ENCODE assay signal across 23 cellular contexts in the genomic region with DNA sequence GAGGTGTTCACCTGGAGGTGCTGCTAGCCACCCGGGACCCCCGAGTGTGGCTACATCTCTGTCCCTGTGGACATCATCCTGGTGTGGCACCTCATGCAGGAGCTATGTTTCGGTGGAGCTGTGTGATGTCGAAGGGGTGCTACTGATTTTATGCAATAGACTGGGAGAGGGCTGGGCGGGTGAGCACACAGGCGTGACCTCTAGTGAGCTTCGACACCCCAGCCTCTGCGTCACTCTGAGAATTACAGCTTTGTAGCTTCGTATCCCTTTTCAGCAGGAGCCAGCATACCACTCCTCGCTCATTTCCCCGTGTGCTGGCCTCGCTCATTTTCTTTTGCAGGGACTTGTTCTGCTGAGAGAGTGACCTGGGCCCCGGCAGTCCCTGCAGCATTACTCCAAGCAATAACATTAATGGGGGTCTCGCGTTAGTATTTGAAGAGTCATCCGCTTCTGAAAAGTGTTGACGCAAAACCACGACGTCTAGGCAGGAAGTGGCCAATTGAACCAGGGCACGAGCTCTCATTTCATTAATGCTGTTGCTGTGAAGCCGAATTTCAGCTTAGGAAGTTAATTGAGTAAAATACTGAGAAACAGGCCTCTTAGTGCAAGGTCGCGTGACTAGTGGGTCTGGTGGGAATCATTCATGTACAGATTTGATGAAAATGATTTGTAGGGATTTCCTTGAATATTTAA.
A peak's percentile ranks its signal among the peaks of the same experiment; 100 is the strongest.
DNase-seq lines count a peak whose midpoint lies in the region; ATAC-seq and TF ChIP-seq lines count a peak whose summit lies in the region.
"Had no signal": no experiment of that assay in that cellular context is flagged by ENCODE, and none has a peak within 500 bp of the region (broad histone marks: within the 10 kb centered on the region; RNA-seq: fewer than 3 reads in every experiment).

No MANE protein-coding gene starts in this region.

- H3K36me3 ChIP-seq in endodermal cell (ENCODE audit: control insufficient read depth, insufficient read depth, low read length): no peaks in the 10 kb centered on the region

- no peak for TF ChIP-seq CTCF in endodermal cell (conservative IDR thresholded peaks at IDR 0.05)
- TF ChIP-seq CTCF in nephron progenitor cell (IDR thresholded peaks at IDR 0.05): no peak

- no peak for ATAC-seq in GM21423 (IDR thresholded peaks at IDR 0.05; ENCODE audit: unreplicated experiment)

- no peaks in the 10 kb centered on the region for H3K4me1 Mint-ChIP-seq in endodermal cell
- H3K4me1 Mint-ChIP-seq in nephron progenitor cell: peaks cover 23% of the 10 kb centered on the region
- H3K4me1 Mint-ChIP-seq: CD14-positive monocyte had no signal

- 92 to 95% methylated on average over 23 of the region's 23 CpGs for WGBS in endodermal cell (ENCODE audit: insufficient coverage in 1 of 2, insufficient read length in 1 of 2), 2 experiments

- H3K27ac Mint-ChIP-seq in endodermal cell: no peak overlapping the region
- H3K27ac Mint-ChIP-seq in nephron progenitor cell: no peak overlapping the region
- H3K27ac Mint-ChIP-seq: HFFc6 had no signal

- no peak overlapping the region for H3K9ac ChIP-seq in endodermal cell (ENCODE audit: extremely low read depth, low read length, poor library complexity, severe bottlenecking)
- H3K9ac ChIP-seq: SK-N-SH had no signal

- H3K9me3 ChIP-seq in endodermal cell (ENCODE audit: control insufficient read depth, low read length): no peaks in the 10 kb centered on the region
- H3K9me3 ChIP-seq: SK-N-SH had no signal

- peaks cover 2% of the 10 kb centered on the region for H3K27me3 Mint-ChIP-seq in endodermal cell (ENCODE audit: insufficient read depth)
- peaks cover 4% of the 10 kb centered on the region for H3K27me3 Mint-ChIP-seq in nephron progenitor cell (ENCODE audit: low read depth, poor library complexity)

- H3K4me3 Mint-ChIP-seq in endodermal cell (no peak overlapping the region), nephron progenitor cell (no peak overlapping the region)
- H3K4me3 Mint-ChIP-seq: HFFc6 had no signal

- H3K4me3 ChIP-seq in endodermal cell (ENCODE audit: low read length): no peak overlapping the region
- H3K4me3 ChIP-seq: PC-9 had no signal

- H3K4me1 ChIP-seq in endodermal cell (ENCODE audit: control insufficient read depth, insufficient read depth, low read length): no peaks in the 10 kb centered on the region

- H3K36me3 Mint-ChIP-seq in endodermal cell (ENCODE audit: low read depth): no peaks in the 10 kb centered on the region
- H3K36me3 Mint-ChIP-seq in nephron progenitor cell (ENCODE audit: low read depth): no peaks in the 10 kb centered on the region
- H3K36me3 Mint-ChIP-seq: CD14-positive monocyte had no signal

- DNase-seq in NCI-H748 (lab: John Stamatoyannopoulos, UW; ENCODE audit: unreplicated experiment) (peak; percentile 16), NCI-H748 treated with DMSO at 0.1 percent for 48 hours (lab: John Stamatoyannopoulos, UW) (no peak), endodermal cell (peak; percentile 32), nephron progenitor cell (peak; percentile 12), ureter (ENCODE audit: low spot score) (peak; percentile 22), NCI-H510A treated with DMSO at 0.1 percent for 48 hours (lab: John Stamatoyannopoulos, UW) (no peak), HCEC 1CT (no peak)
- DNase-seq: 8988T, AML-193, DMS53, H7, HFFc6, Kasumi-1, NCI-H1694, NCI-H2081, NCI-H446, NCI-H526 treated with DMSO at 0.1 percent for 48 hours, PC-9, RPMI8226, SHP77, SK-N-SH had no signal

- no peak overlapping the region for H3K27ac ChIP-seq in endodermal cell (ENCODE audit: low read depth, low read length)
- H3K27ac ChIP-seq: PC-9 had no signal

- no peaks in the 10 kb centered on the region for H3K27me3 ChIP-seq in endodermal cell (ENCODE audit: control insufficient read depth, insufficient read depth, low read length, poor library complexity, severe bottlenecking)

- H3K9me3 Mint-ChIP-seq in endodermal cell (no peaks in the 10 kb centered on the region), nephron progenitor cell (no peaks in the 10 kb centered on the region)
- H3K9me3 Mint-ChIP-seq: HFFc6 had no signal

Comparison
In these comparisons a context has a peak if more than half of its experiments do, and no peak if none do; other contexts are left out.
1. DNase-seq: peak in NCI-H748 (single experiment), endodermal cell (single experiment), nephron progenitor cell (single experiment) and ureter (single experiment); none in NCI-H748 treated with DMSO at 0.1 percent for 48 hours (single experiment), NCI-H510A treated with DMSO at 0.1 percent for 48 hours (single experiment) and HCEC 1CT (single experiment).